Comparison of ENCODE assay signal across 13 cellular contexts in the genomic region with DNA sequence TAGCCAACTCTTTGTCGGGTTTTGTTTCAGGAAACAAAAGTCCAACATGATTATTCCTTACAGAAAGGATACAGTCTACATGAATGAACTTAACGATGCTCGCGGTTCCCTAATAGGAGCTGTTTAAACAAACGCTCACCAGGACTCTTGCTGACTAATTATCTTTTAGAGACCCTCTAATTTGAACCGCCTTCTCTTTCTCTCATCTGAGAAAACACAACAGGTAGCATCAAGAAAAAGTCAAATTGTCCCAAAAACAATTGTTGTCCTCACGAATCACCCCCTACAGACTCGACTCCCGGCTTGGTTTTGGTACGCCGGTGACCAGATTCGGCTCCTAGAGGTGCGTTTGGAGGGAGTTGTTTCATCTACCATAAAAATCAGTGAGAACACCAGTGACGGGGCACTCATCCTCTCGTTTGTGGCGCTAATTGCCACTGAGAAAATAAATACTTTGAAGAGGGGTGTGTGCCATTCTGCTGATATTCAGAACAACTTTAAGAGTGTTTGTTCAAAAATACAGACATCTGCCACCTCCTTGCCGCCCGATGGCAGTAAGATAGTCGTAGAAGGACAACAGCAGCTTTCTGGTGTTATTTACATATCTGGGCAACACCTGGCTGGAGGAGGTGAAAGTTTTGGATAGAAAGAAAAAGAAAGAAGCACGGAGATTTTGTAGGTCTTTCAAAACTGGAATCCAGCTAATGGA. TPM values are rescaled to one million over a fixed set of nuclear protein-coding genes. Genes with fewer than 3 reads are reported as not detected.
DNase-seq lines count a peak whose midpoint lies in the region; ATAC-seq, FAIRE-seq and TF ChIP-seq lines count a peak whose summit lies in the region.
"Had no signal": no experiment of that assay in that cellular context is flagged by ENCODE, and none has a peak within 500 bp of the region (broad histone marks: within the 10 kb centered on the region; RNA-seq: fewer than 3 reads in every experiment).

No MANE protein-coding gene starts in this region.

- no peaks in the 10 kb centered on the region for H3K79me2 ChIP-seq in astrocyte (ENCODE audit: insufficient read depth, low read length)

- peak; percentile 5 for FAIRE-seq in astrocyte (lab: Jason Lieb, UNC)

- ATAC-seq in naive B cell (ENCODE audit: low read depth in 2 of 2) (no peak), HG02973 (IDR thresholded peaks at IDR 0.05; ENCODE audit: unreplicated experiment) (no peak)

- H3K27ac Mint-ChIP-seq in CD4-positive, alpha-beta memory T cell, result peak overlapping the region in 3 of 7 donors; percentile 28 to 80 (median 38)
- H3K27ac Mint-ChIP-seq in astrocyte (ENCODE audit: unreplicated experiment) (peak overlapping the region; percentile 75), naive B cell (peak overlapping the region in 3 of 6 donors; percentile 1 to 92 (median 70))
- H3K27ac Mint-ChIP-seq: stimulated activated effector memory CD8-positive, alpha-beta T cell treated with anti-CD3 and anti-CD28 coated beads, Interleukin-12 subunit alpha, Interleukin-12 subunit beta, amount 100 ng/mL, for 72 hours had no signal

- peaks cover 14% of the 10 kb centered on the region for H4K20me1 ChIP-seq in astrocyte (ENCODE audit: insufficient read depth, low read length)

- H3K27me3 ChIP-seq in CD4-positive, alpha-beta memory T cell (ENCODE audit: insufficient read depth, low read length), result peaks cover 73% of the 10 kb centered on the region
- H3K27me3 ChIP-seq in HUES48 (ENCODE audit: control insufficient read depth, insufficient read depth, low read length) (peaks cover 100% of the 10 kb centered on the region), astrocyte (ENCODE audit: insufficient read depth, low read length) (peaks cover 100% of the 10 kb centered on the region)

- H3K4me3 ChIP-seq in CD4-positive, alpha-beta memory T cell (ENCODE audit: low read length in 2 of 2), result no peak overlapping the region
- H3K4me3 ChIP-seq in HUES48 (ENCODE audit: low read depth, low read length) (0 out of 2 replicates have a peak overlapping the region, but pooled peaks have one; percentile 54), astrocyte (ENCODE audit: insufficient read depth, low read depth, low read length) (no peak overlapping the region)
- H3K4me3 ChIP-seq: PC-9 had no signal

- peaks cover 30% of the 10 kb centered on the region for H3K4me1 ChIP-seq in CD4-positive, alpha-beta memory T cell (ENCODE audit: insufficient read depth, low read length)
- peaks cover 47% of the 10 kb centered on the region for H3K4me1 ChIP-seq in HUES48 (ENCODE audit: control insufficient read depth, insufficient read depth, low read length)
- peaks cover 3% of the 10 kb centered on the region for H3K4me1 ChIP-seq in astrocyte (ENCODE audit: insufficient read depth, low read length)

- peaks cover 2 to 4% of the 10 kb centered on the region in 2 donors for H3K36me3 Mint-ChIP-seq in CD4-positive, alpha-beta memory T cell
- peaks cover 2% of the 10 kb centered on the region for H3K36me3 Mint-ChIP-seq in astrocyte (ENCODE audit: low read depth, unreplicated experiment)
- H3K36me3 Mint-ChIP-seq in naive B cell, result peaks cover 8% of the 10 kb centered on the region in 2 donors
- H3K36me3 Mint-ChIP-seq: stimulated activated effector memory CD8-positive, alpha-beta T cell treated with anti-CD3 and anti-CD28 coated beads, Interleukin-12 subunit alpha, Interleukin-12 subunit beta, amount 100 ng/mL, for 72 hours had no signal

- no peak overlapping the region for H2AFZ ChIP-seq in astrocyte (ENCODE audit: low read depth, low read length)
- H2AFZ ChIP-seq: PC-9 had no signal

- H3K9me3 Mint-ChIP-seq in CD4-positive, alpha-beta memory T cell, result peaks cover 3 to 52% (median 46%) of the 10 kb centered on the region in 8 donors
- H3K9me3 Mint-ChIP-seq in astrocyte (ENCODE audit: unreplicated experiment), result peaks cover 20% of the 10 kb centered on the region
- H3K9me3 Mint-ChIP-seq in naive B cell, result peaks cover 0 to 59% (median 33%) of the 10 kb centered on the region in 7 donors
- H3K9me3 Mint-ChIP-seq: stimulated activated effector memory CD8-positive, alpha-beta T cell treated with anti-CD3 and anti-CD28 coated beads, Interleukin-12 subunit alpha, Interleukin-12 subunit beta, amount 100 ng/mL, for 72 hours had no signal

- H3K4me3 Mint-ChIP-seq in CD4-positive, alpha-beta memory T cell, result peak overlapping the region in 7 of 8 donors; percentile 0 to 66 (median 49)
- H3K4me3 Mint-ChIP-seq in astrocyte (ENCODE audit: unreplicated experiment), result peak overlapping the region; percentile 50
- peak overlapping the region in 7 of 8 donors; percentile 11 to 76 (median 50) for H3K4me3 Mint-ChIP-seq in naive B cell

- POLR2A ChIA-PET in CD4-positive, alpha-beta memory T cell (lab: Charles Lee; ENCODE audit: partially characterized antibody), result interaction anchor here (0.7 kb wide), 1 partner anchor 9 kb away, joined by 4 read pairs; no protein-coding TSS in a partner anchor

- H3K4me1 Mint-ChIP-seq in CD4-positive, alpha-beta memory T cell, result peaks cover 8 to 34% (median 24%) of the 10 kb centered on the region in 4 donors
- H3K4me1 Mint-ChIP-seq in astrocyte (ENCODE audit: low read depth, unreplicated experiment) (no peaks in the 10 kb centered on the region), naive B cell (peaks cover 0 to 38% (median 21%) of the 10 kb centered on the region in 3 donors)

- no peak overlapping the region for H3K27ac ChIP-seq in CD4-positive, alpha-beta memory T cell (ENCODE audit: low read depth, low read length)
- H3K27ac ChIP-seq in HUES48 (ENCODE audit: low read depth, low read length), result no peak overlapping the region
- H3K27ac ChIP-seq in astrocyte (ENCODE audit: low read depth, low read length), result no peak overlapping the region
- H3K27ac ChIP-seq: PC-9 had no signal

- no peaks in the 10 kb centered on the region for H3K9me3 ChIP-seq in CD4-positive, alpha-beta memory T cell (ENCODE audit: control insufficient read depth in 1 of 2, low read length in 2 of 2)
- H3K9me3 ChIP-seq in HUES48 (ENCODE audit: control insufficient read depth, insufficient read depth, low read length), result no peaks in the 10 kb centered on the region
- H3K9me3 ChIP-seq in astrocyte (ENCODE audit: insufficient read depth, low read depth, low read length), result peaks cover 13% of the 10 kb centered on the region

- no peak for DNase-seq in CD4-positive, alpha-beta memory T cell
- DNase-seq in astrocyte (ENCODE audit: low read depth) (no peak), naive B cell (no peak), NCI-H2227 (lab: John Stamatoyannopoulos, UW; ENCODE audit: unreplicated experiment) (no peak), GOT3 (lab: John Stamatoyannopoulos, UW) (no peak), LoVo (ENCODE audit: low spot score) (no peak)
- DNase-seq: activated gamma-delta T cell treated with Interleukin-2 at 50 U/mL for 16 hours; PC-9; stimulated activated CD4-positive, alpha-beta T cell treated with anti-CD3 and anti-CD28 coated beads, Interleukin-15, amount 100 ng/mL, for 24 hours had no signal

- TF ChIP-seq CTCF in astrocyte (IDR thresholded peaks at IDR 0.05; ENCODE audit: insufficient read depth, low read depth, low read length), result no peak

- no peaks in the 10 kb centered on the region for H3K36me3 ChIP-seq in CD4-positive, alpha-beta memory T cell (ENCODE audit: insufficient read depth, low read length)
- H3K36me3 ChIP-seq in HUES48 (ENCODE audit: control insufficient read depth, insufficient read depth, low read length), result no peaks in the 10 kb centered on the region
- no peaks in the 10 kb centered on the region for H3K36me3 ChIP-seq in astrocyte (ENCODE audit: insufficient read depth, low read length)

- peak overlapping the region; percentile 79 for H3K4me2 ChIP-seq in astrocyte (ENCODE audit: low read length)
- H3K4me2 ChIP-seq: PC-9 had no signal

- CTCF ChIA-PET in CD4-positive, alpha-beta memory T cell (lab: Charles Lee; ENCODE audit: partially characterized antibody), result no interaction called here

- peaks cover 66 to 73% of the 10 kb centered on the region in 2 donors for H3K27me3 Mint-ChIP-seq in CD4-positive, alpha-beta memory T cell
- peaks cover 89% of the 10 kb centered on the region for H3K27me3 Mint-ChIP-seq in astrocyte (ENCODE audit: low read depth, unreplicated experiment)
- H3K27me3 Mint-ChIP-seq in naive B cell, result peaks cover 61 to 94% (median 70%) of the 10 kb centered on the region in 3 donors

- no peak overlapping the region for H3K9ac ChIP-seq in HUES48 (ENCODE audit: low read depth, low read length)
- H3K9ac ChIP-seq in astrocyte (ENCODE audit: low read length), result no peak overlapping the region

- intact Hi-C loops in CD4-positive, alpha-beta memory T cell (cut with micrococcal nuclease), result no loop called here

RNA-seq across cellular contexts. Expression of gene SIM1, which starts 1.1 kb away (rescaled TPM):
- total RNA-seq in CD4-positive, alpha-beta memory T cell, result not detected
- not detected for polyA plus RNA-seq in CD4-positive, alpha-beta memory T cell
- not detected in 2 replicates for total RNA-seq in astrocyte
- not detected for polyA plus RNA-seq in naive B cell (ENCODE audit: low read depth in 6 of 6)
- total RNA-seq: MCF 10A had no signal
